16 cellular contexts compared by ENCODE assay signal in genomic region chr1:201585901-201586300, GRCh38.
"Had no signal": no experiment of that assay in that cellular context is flagged by ENCODE, and none has a peak within 500 bp of the region (broad histone marks: within the 10 kb centered on the region; RNA-seq: fewer than 3 reads in every experiment).

No MANE protein-coding gene starts in this region.

- H3K27ac Mint-ChIP-seq: stimulated activated naive CD8-positive, alpha-beta T cell treated with anti-CD3 and anti-CD28 coated beads, Interleukin-15, Interleukin-2, amounts not matched to agents 100 ng/mL and 50 ng/mL, for 24 hours; T-helper 1 cell treated with Interleukin-12 subunit alpha and Interleukin-12 subunit beta and Interleukin-4 antibody, amounts not matched to agents 30 μg/mL and 1 μg/mL, for 36 hours had no signal

- H3K36me3 ChIP-seq: breast epithelium, left ventricle myocardium inferior had no signal

- DNase-seq: activated CD4-positive, alpha-beta T cell treated with anti-CD3 and anti-CD28 coated beads for 48 hours; activated CD8-positive, alpha-beta memory T cell treated with anti-CD3 and anti-CD28 coated beads for 24 hours; activated naive CD4-positive, alpha-beta T cell treated with anti-CD3 and anti-CD28 coated beads, Interleukin-2, amount 50 U/mL, for 16 hours; amniotic stem cell; heart right ventricle; left ventricle myocardium inferior; stimulated activated CD4-positive, alpha-beta T cell treated with anti-CD3 and anti-CD28 coated beads, Interleukin-4, amount 100 ng/mL, for 24 hours; testis had no signal

- ATAC-seq: esophagus mucosa, heart right ventricle, sciatic nerve had no signal

- H3K27me3 ChIP-seq: breast epithelium, dorsolateral prefrontal cortex, heart right ventricle, testis had no signal

- H3K9me3 ChIP-seq: breast epithelium, left ventricle myocardium inferior, testis had no signal

- FAIRE-seq: frontal cortex, keratinocyte had no signal

- H3K4me3 ChIP-seq: breast epithelium, dorsolateral prefrontal cortex, heart right ventricle, left ventricle myocardium inferior, testis had no signal

- H3K9me3 Mint-ChIP-seq: stimulated activated naive CD8-positive, alpha-beta T cell treated with anti-CD3 and anti-CD28 coated beads, Interleukin-15, Interleukin-2, amounts not matched to agents 100 ng/mL and 50 ng/mL, for 24 hours; T-helper 1 cell treated with Interleukin-12 subunit alpha and Interleukin-12 subunit beta and Interleukin-4 antibody, amounts not matched to agents 30 μg/mL and 1 μg/mL, for 36 hours had no signal

- H3K4me1 ChIP-seq: breast epithelium had no signal

- H3K27ac ChIP-seq: breast epithelium, heart right ventricle, testis had no signal

- H3K4me3 Mint-ChIP-seq: stimulated activated naive CD8-positive, alpha-beta T cell treated with anti-CD3 and anti-CD28 coated beads, Interleukin-15, Interleukin-2, amounts not matched to agents 100 ng/mL and 50 ng/mL, for 24 hours; T-helper 1 cell treated with Interleukin-12 subunit alpha and Interleukin-12 subunit beta and Interleukin-4 antibody, amounts not matched to agents 30 μg/mL and 1 μg/mL, for 36 hours had no signal
